25 cellular contexts compared by ENCODE assay signal in the genomic region with DNA sequence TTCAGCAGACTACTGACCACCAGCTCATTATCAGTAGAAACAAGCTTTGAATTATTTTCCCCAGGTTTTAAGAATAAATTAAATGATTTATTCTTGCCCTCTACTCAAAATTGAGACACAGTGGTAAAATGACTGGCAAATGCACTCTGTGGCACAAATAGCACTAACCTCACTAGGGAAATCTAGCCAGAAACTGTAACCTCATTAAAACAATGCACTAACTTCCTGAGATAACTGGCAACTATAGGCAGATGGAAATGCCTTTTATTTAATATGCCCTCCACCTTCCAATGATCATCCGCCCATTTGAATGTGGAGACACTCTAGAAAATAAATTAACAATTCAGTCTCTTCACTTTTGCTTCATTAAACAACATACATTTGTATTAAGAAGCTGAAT. TPM values are rescaled to one million over a fixed set of nuclear protein-coding genes. Genes with fewer than 3 reads are reported as not detected.
"Had no signal": no experiment of that assay in that cellular context is flagged by ENCODE, and none has a peak within 500 bp of the region (broad histone marks: within the 10 kb centered on the region; RNA-seq: fewer than 3 reads in every experiment).

No MANE protein-coding gene starts in this region.

- H3K4me1 Mint-ChIP-seq: activated CD4-positive, alpha-beta T cell treated with anti-CD3 and anti-CD28 coated beads, Interleukin-2, amount 10 ng/mL, durations not matched to agents 7 days and 5 days; T-cell had no signal

- H3K4me3 Mint-ChIP-seq: activated CD4-positive, alpha-beta memory T cell treated with anti-CD3 and anti-CD28 coated beads for 36 hours; activated CD4-positive, alpha-beta T cell treated with anti-CD3 and anti-CD28 coated beads, Interleukin-2, amount 10 ng/mL, durations not matched to agents 7 days and 5 days; activated T-cell treated with anti-CD3 and anti-CD28 coated beads, Interleukin-2, amount 50 U/mL, for 4 hours; T-cell had no signal

- H3K27ac Mint-ChIP-seq: activated CD4-positive, alpha-beta memory T cell treated with anti-CD3 and anti-CD28 coated beads for 36 hours; activated CD4-positive, alpha-beta T cell treated with anti-CD3 and anti-CD28 coated beads, Interleukin-2, amount 10 ng/mL, durations not matched to agents 7 days and 5 days; activated naive CD4-positive, alpha-beta T cell treated with anti-CD3 and anti-CD28 coated beads, Interleukin-2, amount 50 U/mL, for 72 hours; T-cell had no signal

- H3K27me3 Mint-ChIP-seq: activated CD4-positive, alpha-beta memory T cell treated with anti-CD3 and anti-CD28 coated beads for 36 hours; activated CD4-positive, alpha-beta T cell treated with anti-CD3 and anti-CD28 coated beads, Interleukin-2, amount 10 ng/mL, durations not matched to agents 7 days and 5 days; T-cell had no signal

- DNase-seq: activated CD4-positive, alpha-beta memory T cell treated with anti-CD3 and anti-CD28 coated beads for 36 hours; activated CD4-positive, alpha-beta T cell treated with anti-CD3 and anti-CD28 coated beads, Interleukin-2, amount 10 ng/mL, durations not matched to agents 7 days and 5 days; activated CD4-positive, CD25-positive, alpha-beta regulatory T cell; activated CD8-positive, alpha-beta memory T cell treated with anti-CD3 and anti-CD28 coated beads for 24 hours; activated effector memory CD4-positive, alpha-beta T cell treated with anti-CD3 and anti-CD28 coated beads, Interleukin-2, amount 50 U/mL, for 16 hours; activated naive CD4-positive, alpha-beta T cell treated with Interleukin-2 at 50 U/mL for 16 hours; activated T-cell treated with anti-CD3 and anti-CD28 coated beads, Interleukin-2, amount 50 U/mL, for 4 hours; amygdala; brain microvascular endothelial cell; cerebellar nuclear complex; Karpas-422; NCI-H1105; NCI-H1436; NCI-H1694 treated with DMSO at 0.1 percent for 48 hours; NCI-H2029 treated with DMSO at 0.1 percent for 48 hours; NCI-H345; NCI-H510A; NCI-H526 treated with DMSO at 0.1 percent for 48 hours; NCI-H82; SJCRH30; T-cell; T-helper 2 cell; T1000 had no signal

RNA-seq across cellular contexts. Expression of a gene that starts 33.2 kb away (rescaled TPM):
- total RNA-seq: OCI-LY7, SJCRH30 had no signal
